26 cellular contexts compared by ENCODE assay signal in the genomic region with DNA sequence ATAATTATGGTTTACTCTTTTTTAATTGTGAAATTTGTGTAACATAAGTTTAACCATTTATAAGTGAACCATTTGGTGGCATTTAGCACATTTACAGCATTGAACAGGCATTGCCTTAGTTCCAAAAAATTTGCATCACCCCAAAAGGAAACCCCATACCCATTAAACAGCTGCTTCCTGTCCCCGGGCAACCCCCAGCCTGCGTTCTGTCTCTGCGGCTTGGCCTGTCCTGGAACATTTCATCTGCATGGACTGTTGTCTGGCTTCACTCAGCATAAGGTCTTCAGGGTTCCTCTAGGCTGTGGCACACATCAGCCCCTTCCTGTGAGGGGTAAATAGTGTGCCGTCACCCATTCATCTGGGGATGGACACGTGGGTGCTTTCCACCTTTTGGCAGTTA. TPM values are rescaled to one million over a fixed set of nuclear protein-coding genes. Genes with fewer than 3 reads are reported as not detected.
A peak's percentile ranks its signal among the peaks of the same experiment; 100 is the strongest.
DNase-seq lines count a peak whose midpoint lies in the region; ATAC-seq and TF ChIP-seq lines count a peak whose summit lies in the region.
"Had no signal": no experiment of that assay in that cellular context is flagged by ENCODE, and none has a peak within 500 bp of the region (broad histone marks: within the 10 kb centered on the region; RNA-seq: fewer than 3 reads in every experiment).

No MANE protein-coding gene starts in this region.

- H3K4me3 Mint-ChIP-seq in memory B cell: no peak overlapping the region
- H3K4me3 Mint-ChIP-seq in activated naive CD8-positive, alpha-beta T cell treated with anti-CD3 and anti-CD28 coated beads for 36 hours: no peak overlapping the region
- H3K4me3 Mint-ChIP-seq: brain; CD4-positive, CD25-positive, alpha-beta regulatory T cell; dendritic cell treated with granulocyte-macrophage colony-stimulating factor and Interleukin-4, amounts not matched to agents 40 ng/mL and 50 ng/mL, for 4 days; endodermal cell; GM23338; nephron progenitor cell; stimulated activated effector memory CD8-positive, alpha-beta T cell treated with anti-CD3 and anti-CD28 coated beads, Interleukin-12 subunit alpha, Interleukin-12 subunit beta, amount 100 ng/mL, for 72 hours had no signal

- no peak overlapping the region for H3K27ac Mint-ChIP-seq in memory B cell
- no peak overlapping the region for H3K27ac Mint-ChIP-seq in activated naive CD8-positive, alpha-beta T cell treated with anti-CD3 and anti-CD28 coated beads for 36 hours
- H3K27ac Mint-ChIP-seq: brain; CD4-positive, CD25-positive, alpha-beta regulatory T cell; dendritic cell treated with granulocyte-macrophage colony-stimulating factor and Interleukin-4, amounts not matched to agents 40 ng/mL and 50 ng/mL, for 4 days; endodermal cell; GM23338; nephron progenitor cell; stimulated activated effector memory CD8-positive, alpha-beta T cell treated with anti-CD3 and anti-CD28 coated beads, Interleukin-12 subunit alpha, Interleukin-12 subunit beta, amount 100 ng/mL, for 72 hours had no signal

- H3K36me3 Mint-ChIP-seq in memory B cell: no peaks in the 10 kb centered on the region
- H3K36me3 Mint-ChIP-seq in activated naive CD8-positive, alpha-beta T cell treated with anti-CD3 and anti-CD28 coated beads for 36 hours: no peaks in the 10 kb centered on the region
- H3K36me3 Mint-ChIP-seq: brain; CD4-positive, CD25-positive, alpha-beta regulatory T cell; stimulated activated effector memory CD8-positive, alpha-beta T cell treated with anti-CD3 and anti-CD28 coated beads, Interleukin-12 subunit alpha, Interleukin-12 subunit beta, amount 100 ng/mL, for 72 hours had no signal

- H3K79me2 ChIP-seq in DND-41 (ENCODE audit: insufficient read depth, low read length): no peaks in the 10 kb centered on the region

- H3K4me3 ChIP-seq in DND-41 (ENCODE audit: low read depth in 1 of 2, low read length in 2 of 2): no peak overlapping the region
- H3K4me3 ChIP-seq: GM23338, SK-N-MC, upper lobe of left lung had no signal

- H3K9me3 ChIP-seq in DND-41 (ENCODE audit: insufficient read depth, low read length, severe bottlenecking): no peaks in the 10 kb centered on the region
- H3K9me3 ChIP-seq: upper lobe of left lung had no signal

- H3K27me3 Mint-ChIP-seq in memory B cell: peaks cover 25% of the 10 kb centered on the region
- peaks cover 19% of the 10 kb centered on the region for H3K27me3 Mint-ChIP-seq in activated naive CD8-positive, alpha-beta T cell treated with anti-CD3 and anti-CD28 coated beads for 36 hours

- no peak overlapping the region for H3K9ac ChIP-seq in DND-41 (ENCODE audit: low read depth, low read length)

- H3K27ac ChIP-seq in DND-41 (ENCODE audit: low read length): no peak overlapping the region
- H3K27ac ChIP-seq: SK-N-MC, upper lobe of left lung had no signal

- TF ChIP-seq CTCF in DND-41 (IDR thresholded peaks at IDR 0.05; ENCODE audit: borderline replicate concordance, extremely low read depth, low read length, poor library complexity, severe bottlenecking): no peak

- no peak overlapping the region for H3K4me2 ChIP-seq in DND-41 (ENCODE audit: insufficient read depth, low read length)
- H3K4me2 ChIP-seq: GM23338 had no signal

- H3K36me3 ChIP-seq in DND-41 (ENCODE audit: insufficient read depth, low read length): no peaks in the 10 kb centered on the region
- H3K36me3 ChIP-seq: upper lobe of left lung had no signal

- no peak overlapping the region for H2AFZ ChIP-seq in DND-41 (ENCODE audit: low read depth, low read length)
- H2AFZ ChIP-seq: GM23338 had no signal

- H3K9me3 Mint-ChIP-seq in memory B cell: peaks cover 3% of the 10 kb centered on the region
- no peaks in the 10 kb centered on the region for H3K9me3 Mint-ChIP-seq in activated naive CD8-positive, alpha-beta T cell treated with anti-CD3 and anti-CD28 coated beads for 36 hours
- H3K9me3 Mint-ChIP-seq: CD4-positive, CD25-positive, alpha-beta regulatory T cell; dendritic cell treated with granulocyte-macrophage colony-stimulating factor and Interleukin-4, amounts not matched to agents 40 ng/mL and 50 ng/mL, for 4 days; endodermal cell; GM23338; nephron progenitor cell; stimulated activated effector memory CD8-positive, alpha-beta T cell treated with anti-CD3 and anti-CD28 coated beads, Interleukin-12 subunit alpha, Interleukin-12 subunit beta, amount 100 ng/mL, for 72 hours had no signal

- no peaks in the 10 kb centered on the region; the same call in 1 of the 2 replicates for H4K20me1 ChIP-seq in DND-41 (ENCODE audit: insufficient read depth, low read length)

- H3K27me3 ChIP-seq in DND-41 (ENCODE audit: insufficient read depth, low read length, poor library complexity): no peaks in the 10 kb centered on the region

- H3K4me1 Mint-ChIP-seq in memory B cell: peaks cover 6% of the 10 kb centered on the region
- peaks cover 2% of the 10 kb centered on the region for H3K4me1 Mint-ChIP-seq in activated naive CD8-positive, alpha-beta T cell treated with anti-CD3 and anti-CD28 coated beads for 36 hours
- H3K4me1 Mint-ChIP-seq: brain; endodermal cell; nephron progenitor cell; stimulated activated effector memory CD8-positive, alpha-beta T cell treated with anti-CD3 and anti-CD28 coated beads, Interleukin-12 subunit alpha, Interleukin-12 subunit beta, amount 100 ng/mL, for 72 hours had no signal

- no peaks in the 10 kb centered on the region for H3K4me1 ChIP-seq in DND-41 (ENCODE audit: insufficient read depth, low read length)

- peak; percentile 37; the same call in 1 of the 3 replicates for ATAC-seq in DND-41 (ENCODE audit: insufficient read depth, low read depth)
- peak; percentile 50 for ATAC-seq in GM19463 (IDR thresholded peaks at IDR 0.05; ENCODE audit: unreplicated experiment)
- peak; percentile 35 for ATAC-seq in memory B cell (ENCODE audit: low read depth)
- ATAC-seq in GM19455 (IDR thresholded peaks at IDR 0.05; ENCODE audit: unreplicated experiment): no peak
- ATAC-seq: activated CD4-positive, CD25-positive, alpha-beta regulatory T cell treated with anti-CD3 and anti-CD28 coated beads, Interleukin-2, amount 50 U/mL, for 24 hours; GM23338; stimulated activated effector memory CD8-positive, alpha-beta T cell treated with anti-CD3 and anti-CD28 coated beads, Interleukin-12 subunit alpha, Interleukin-12 subunit beta, amount 100 ng/mL, for 72 hours had no signal

- DNase-seq in DND-41: no peak
- DNase-seq in Kasumi-1 (lab: John Stamatoyannopoulos, UW): peak; percentile 95
- no peak for DNase-seq in memory B cell (ENCODE audit: low spot score in 2 of 2)
- no peak for DNase-seq in pons (ENCODE audit: low spot score)
- DNase-seq in activated naive CD8-positive, alpha-beta T cell treated with anti-CD3 and anti-CD28 coated beads for 36 hours: no peak
- DNase-seq: activated CD4-positive, alpha-beta T cell treated with anti-CD3 and anti-CD28 coated beads, Interleukin-2, amount 50 U/mL, for 48 hours; activated CD8-positive, alpha-beta memory T cell treated with anti-CD3 and anti-CD28 coated beads, Interleukin-2, amount 50 U/mL, for 4 hours; activated naive CD4-positive, alpha-beta T cell treated with Interleukin-2 at 50 U/mL for 16 hours; CD4-positive, CD25-positive, alpha-beta regulatory T cell; endodermal cell; mammary epithelial cell; NCI-H1694 treated with DMSO at 0.1 percent for 48 hours; NCI-H524; nephron progenitor cell; stimulated activated CD4-positive, alpha-beta T cell treated with anti-CD3 and anti-CD28 coated beads, Interleukin-4, amount 100 ng/mL, for 4 hours; T-helper 2 cell; upper lobe of left lung had no signal

RNA-seq across cellular contexts. Expression of a gene that starts 6.9 kb away (rescaled TPM):
- total RNA-seq in activated naive CD8-positive, alpha-beta T cell treated with anti-CD3 and anti-CD28 coated beads for 36 hours: not detected
- total RNA-seq: LHCN-M2 had no signal

RNA-seq across cellular contexts. Expression of a gene that starts 54.5 kb away (rescaled TPM):
- total RNA-seq in activated naive CD8-positive, alpha-beta T cell treated with anti-CD3 and anti-CD28 coated beads for 36 hours: 10 to 100 TPM; 16.2 to 16.8 TPM

Comparison
In these comparisons a context has a peak if more than half of its experiments do, and no peak if none do; other contexts are left out.
1. DNase-seq: peak in Kasumi-1 (2 of 2); none in DND-41 (single experiment), memory B cell (0 of 2), pons (single experiment) and activated naive CD8-positive, alpha-beta T cell treated with anti-CD3 and anti-CD28 coated beads for 36 hours (single experiment).